In the genomic region with DNA sequence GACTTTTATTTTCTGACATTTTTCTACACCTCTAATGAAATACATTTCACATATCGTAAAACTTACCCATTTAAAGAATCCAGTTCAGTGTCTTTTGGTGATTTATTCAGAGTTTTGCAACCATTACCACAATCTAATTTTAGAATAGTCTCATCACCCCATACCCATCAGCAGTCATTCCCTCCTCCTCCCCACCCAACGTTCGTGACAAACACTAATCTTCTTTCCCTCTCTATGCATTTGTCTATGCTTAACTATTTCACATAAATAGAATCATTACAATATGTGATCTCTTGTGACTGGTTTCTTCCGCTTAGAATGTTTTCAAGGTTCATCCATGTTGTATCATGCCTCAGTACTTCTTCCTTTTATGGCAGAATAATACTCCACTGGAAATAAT, we compare ENCODE assay signal across 1 cellular context.
A peak's percentile ranks its signal among the peaks of the same experiment; 100 is the strongest.
TF ChIP-seq lines count a peak whose summit lies in the region.

No MANE protein-coding gene starts in this region.

TF ChIP-seq in GM12878, 131 proteins besides CTCF, POLR2A, EP300 and RAD21 (continued from another document):
- TF ChIP-seq NFIC (IDR thresholded peaks at IDR 0.05; ENCODE audit: low read depth, low read length) (peak; percentile 50; the same call in 1 of the 2 replicates), BCLAF1 (IDR thresholded peaks at IDR 0.05) (no peak), RUNX3 (IDR thresholded peaks at IDR 0.05; ENCODE audit: low read length) (peak; percentile 76), KAT2A (conservative IDR thresholded peaks at IDR 0.05; ENCODE audit: control insufficient read depth, low read depth, low read length) (no peak), FOXM1 (IDR thresholded peaks at IDR 0.05; ENCODE audit: low read depth, low read length) (peak; percentile 43; the same call in 1 of the 2 replicates), CREM (IDR thresholded peaks at IDR 0.05; ENCODE audit: low read depth) (peak; percentile 47; the same call in 1 of the 2 replicates)
